In genomic region chr2:3423492-3424170, GRCh38 we compare ENCODE assay signal across 8 cellular contexts. TPM values are rescaled to one million over a fixed set of nuclear protein-coding genes. Genes with fewer than 3 reads are reported as not detected.
DNase-seq lines count a peak whose midpoint lies in the region; ATAC-seq and TF ChIP-seq lines count a peak whose summit lies in the region.

No MANE protein-coding gene starts in this region.

- peaks cover 0 to 2% of the 10 kb centered on the region in 2 donors for H3K4me1 ChIP-seq in right atrium auricular region

- no peak overlapping the region for H3K4me3 Mint-ChIP-seq in T-cell

- H3K27ac ChIP-seq in right atrium auricular region, result no peak overlapping the region

- peak; percentile 97 to 99 for TF ChIP-seq CTCF in right atrium auricular region (IDR thresholded peaks at IDR 0.05)

- CTCF ChIA-PET in T-cell (lab: Charles Lee), result interaction anchor here (0.5 to 3.2 kb wide), 20 partner anchors 10 to 268 kb away, joined by 3 to 21 read pairs (median 4); no protein-coding TSS in a partner anchor

- H3K36me3 ChIP-seq in right atrium auricular region, result peaks cover 51% of the 10 kb centered on the region

- no peaks in the 10 kb centered on the region for H3K9me3 ChIP-seq in right atrium auricular region

- no peaks in the 10 kb centered on the region for H3K9me3 Mint-ChIP-seq in T-cell

- TF ChIP-seq EP300 in Ishikawa (IDR thresholded peaks at IDR 0.05; ENCODE audit: borderline replicate concordance), result no peak

- no peaks in the 10 kb centered on the region for H3K27me3 ChIP-seq in right atrium auricular region

- DNase-seq in NCI-H187 (lab: John Stamatoyannopoulos, UW), result peak; percentile 25 to 71
- no peak for DNase-seq in NCI-H187 treated with DMSO at 0.1 percent for 48 hours (lab: John Stamatoyannopoulos, UW)
- DNase-seq in T-cell, result peak in 33 of 34 experiments; percentile 15 to 75 (median 62)
- peak; percentile 61 for DNase-seq in activated naive CD8-positive, alpha-beta T cell treated with anti-CD3 and anti-CD28 coated beads, Interleukin-2, amount 50 U/mL, for 16 hours (ENCODE audit: low read depth, low spot score)
- DNase-seq in right atrium auricular region (ENCODE audit: low spot score), result peak; percentile 76
- DNase-seq in stimulated activated CD4-positive, alpha-beta T cell treated with anti-CD3 and anti-CD28 coated beads, Interleukin-12 subunit alpha, Interleukin-12 subunit beta, amount 100 ng/mL, for 4 hours, result peak; percentile 76

- POLR2A ChIA-PET in T-cell (lab: Charles Lee), result interaction anchor here in 1 of 2 donors (0.6 kb wide), 2 partner anchors 8 to 96 kb away, joined by 3 to 4 read pairs; no protein-coding TSS in a partner anchor

- peaks cover 4 to 7% (median 6%) of the 10 kb centered on the region in 3 donors for H3K4me1 Mint-ChIP-seq in T-cell

- H3K36me3 Mint-ChIP-seq in T-cell, result peaks cover 43% of the 10 kb centered on the region

- no peak overlapping the region for H3K27ac Mint-ChIP-seq in T-cell

- H3K4me3 ChIP-seq in right atrium auricular region, result no peak overlapping the region

- no peaks in the 10 kb centered on the region for H3K27me3 Mint-ChIP-seq in T-cell

- TF ChIP-seq RAD21 in Ishikawa (IDR thresholded peaks at IDR 0.05; ENCODE audit: low read depth), result peak; percentile 57

- ATAC-seq in T-cell (replicated peaks in 1 of 4) (peak; percentile 47 to 75 (median 68)), GM21360 (IDR thresholded peaks at IDR 0.05; ENCODE audit: unreplicated experiment) (no peak)

TF ChIP-seq in Ishikawa, 13 proteins besides CTCF, POLR2A, EP300 and RAD21:
- TF ChIP-seq MAX (IDR thresholded peaks at IDR 0.05) (no peak), YY1 (IDR thresholded peaks at IDR 0.05; ENCODE audit: low read depth) (no peak), TEAD4 (IDR thresholded peaks at IDR 0.05) (peak; percentile 44; the same call in 1 of the 2 replicates)

RNA-seq across cellular contexts. Expression of gene TRAPPC12, which starts 44.1 kb away (rescaled TPM):
- total RNA-seq in T-cell (100 to 1,000 TPM; 103 to 158 (median 152) TPM), right atrium auricular region (10 to 100 TPM; 69.5 to 73.2 TPM)

RNA-seq across cellular contexts. Expression of gene EIPR1, which starts 46.0 kb away (rescaled TPM):
- total RNA-seq in T-cell (10 to 100 TPM; 26.0 to 36.4 (median 27.8) TPM), right atrium auricular region (10 to 100 TPM; 13.2 to 13.6 TPM)
